Comparison of ENCODE assay signal across 10 cellular contexts in the genomic region with DNA sequence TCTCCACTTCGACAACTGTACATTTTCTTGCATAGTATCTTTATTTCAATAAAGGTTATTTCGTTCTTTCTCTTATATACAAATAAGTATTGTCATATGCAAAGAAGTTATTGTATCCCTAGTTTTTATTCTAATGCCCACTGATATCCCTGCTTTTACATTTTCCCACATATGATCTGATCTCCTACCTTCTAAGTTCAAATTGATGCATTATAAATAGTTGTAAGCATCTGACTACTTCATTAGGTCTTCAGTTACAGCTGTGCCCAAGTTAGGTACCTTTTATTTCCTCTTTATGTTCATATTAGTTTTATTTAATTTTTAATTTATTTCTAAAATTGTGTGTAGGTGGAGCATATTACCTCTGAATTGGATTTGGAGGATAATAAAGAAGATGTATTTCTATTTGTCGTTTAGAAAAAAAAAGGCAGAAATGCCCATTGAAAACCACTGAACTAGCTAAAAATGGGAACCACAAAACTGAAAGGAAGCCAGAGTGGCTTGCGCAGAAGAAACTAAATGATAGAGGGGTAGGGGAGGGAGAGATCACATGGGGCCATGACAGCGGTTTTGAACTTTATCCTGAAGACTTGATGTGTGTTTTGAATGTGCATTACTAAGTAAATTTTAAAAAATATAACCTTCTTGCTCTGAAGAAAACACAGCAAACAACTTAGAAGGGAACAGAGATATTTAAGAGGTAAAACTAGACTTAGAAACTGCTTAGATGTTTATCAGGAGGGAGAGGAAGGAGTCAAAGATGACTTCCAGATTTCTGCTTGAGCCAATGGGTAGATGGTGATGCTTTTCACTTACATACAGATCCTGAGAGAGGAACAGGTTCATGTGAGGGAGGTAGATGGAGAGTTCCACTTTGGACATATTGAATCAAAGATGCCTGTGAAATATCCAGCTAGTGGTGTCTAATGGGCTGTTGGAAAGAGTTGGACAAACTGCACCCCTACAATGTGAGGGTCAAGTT. TPM values are rescaled to one million over a fixed set of nuclear protein-coding genes. Genes with fewer than 3 reads are reported as not detected.
DNase-seq lines count a peak whose midpoint lies in the region; ATAC-seq and TF ChIP-seq lines count a peak whose summit lies in the region.
"Had no signal": no experiment of that assay in that cellular context is flagged by ENCODE, and none has a peak within 500 bp of the region (broad histone marks: within the 10 kb centered on the region; RNA-seq: fewer than 3 reads in every experiment).

No MANE protein-coding gene starts in this region.

- TF ChIP-seq POLR2A in NB4 (IDR thresholded peaks at IDR 0.05; ENCODE audit: extremely low read depth, insufficient read length), result no peak
- TF ChIP-seq POLR2A in sigmoid colon (IDR thresholded peaks at IDR 0.05), result no peak

- peaks cover 0 to 48% (median 6%) of the 10 kb centered on the region in 4 donors for H3K36me3 ChIP-seq in sigmoid colon
- H3K36me3 ChIP-seq: WERI-Rb-1 had no signal

- H3K27me3 ChIP-seq in sigmoid colon, result no peaks in the 10 kb centered on the region

- TF ChIP-seq CTCF in NB4 (IDR thresholded peaks at IDR 0.05; ENCODE audit: low read depth, low read length) (no peak), sigmoid colon (IDR thresholded peaks at IDR 0.05) (no peak)

- H3K4me3 Mint-ChIP-seq in activated naive CD4-positive, alpha-beta T cell treated with anti-CD3 and anti-CD28 coated beads for 36 hours, result no peak overlapping the region
- H3K4me3 Mint-ChIP-seq in activated naive CD8-positive, alpha-beta T cell treated with anti-CD3 and anti-CD28 coated beads, Interleukin-2, amount 10 ng/mL, durations not matched to agents 7 days and 5 days, result peak overlapping the region; percentile 66
- H3K4me3 Mint-ChIP-seq in stimulated activated naive B cell treated with anti-CD40 and anti-IgM and Interleukin-4, amounts not matched to agents 10 μg/mL and 1 μg/mL and 100 μg/mL, for 72 hours, result peak overlapping the region in 1 of 2 donors; percentile 41

- ATAC-seq in activated naive CD4-positive, alpha-beta T cell treated with anti-CD3 and anti-CD28 coated beads, Interleukin-2, amount 50 U/mL, for 72 hours, result no peak
- ATAC-seq in activated naive CD8-positive, alpha-beta T cell treated with anti-CD3 and anti-CD28 coated beads, Interleukin-2, amount 10 ng/mL, durations not matched to agents 7 days and 5 days (ENCODE audit: low read depth), result peak; percentile 45
- ATAC-seq in stimulated activated naive B cell treated with anti-CD40 and anti-IgM and Interleukin-4, amounts not matched to agents 10 μg/mL and 1 μg/mL and 100 μg/mL, for 72 hours (replicated peaks), result peak; percentile 51 to 83
- no peak for ATAC-seq in HG03469 (IDR thresholded peaks at IDR 0.05; ENCODE audit: unreplicated experiment)

- no peak overlapping the region for H3K27ac ChIP-seq in sigmoid colon
- H3K27ac ChIP-seq: WERI-Rb-1 had no signal

- no peaks in the 10 kb centered on the region for H3K9me3 Mint-ChIP-seq in activated naive CD4-positive, alpha-beta T cell treated with anti-CD3 and anti-CD28 coated beads for 36 hours
- no peaks in the 10 kb centered on the region for H3K9me3 Mint-ChIP-seq in activated naive CD4-positive, alpha-beta T cell treated with anti-CD3 and anti-CD28 coated beads, Interleukin-2, amount 50 U/mL, for 72 hours
- no peaks in the 10 kb centered on the region for H3K9me3 Mint-ChIP-seq in activated naive CD8-positive, alpha-beta T cell treated with anti-CD3 and anti-CD28 coated beads, Interleukin-2, amount 10 ng/mL, durations not matched to agents 7 days and 5 days
- peaks cover 0 to 8% of the 10 kb centered on the region in 2 donors for H3K9me3 Mint-ChIP-seq in stimulated activated naive B cell treated with anti-CD40 and anti-IgM and Interleukin-4, amounts not matched to agents 10 μg/mL and 1 μg/mL and 100 μg/mL, for 72 hours

- peaks cover 55% of the 10 kb centered on the region for H3K4me1 Mint-ChIP-seq in activated naive CD4-positive, alpha-beta T cell treated with anti-CD3 and anti-CD28 coated beads for 36 hours (ENCODE audit: low read depth)
- H3K4me1 Mint-ChIP-seq in activated naive CD8-positive, alpha-beta T cell treated with anti-CD3 and anti-CD28 coated beads, Interleukin-2, amount 10 ng/mL, durations not matched to agents 7 days and 5 days, result peaks cover 56% of the 10 kb centered on the region
- H3K4me1 Mint-ChIP-seq in stimulated activated naive B cell treated with anti-CD40 and anti-IgM and Interleukin-4, amounts not matched to agents 10 μg/mL and 1 μg/mL and 100 μg/mL, for 72 hours, result peaks cover 18 to 48% of the 10 kb centered on the region in 2 donors

- H3K36me3 Mint-ChIP-seq in activated naive CD4-positive, alpha-beta T cell treated with anti-CD3 and anti-CD28 coated beads for 36 hours (ENCODE audit: low read depth), result peaks cover 57% of the 10 kb centered on the region
- peaks cover 28 to 52% of the 10 kb centered on the region in 2 donors for H3K36me3 Mint-ChIP-seq in activated naive CD4-positive, alpha-beta T cell treated with anti-CD3 and anti-CD28 coated beads, Interleukin-2, amount 50 U/mL, for 72 hours
- H3K36me3 Mint-ChIP-seq in activated naive CD8-positive, alpha-beta T cell treated with anti-CD3 and anti-CD28 coated beads, Interleukin-2, amount 10 ng/mL, durations not matched to agents 7 days and 5 days, result peaks cover 59% of the 10 kb centered on the region
- H3K36me3 Mint-ChIP-seq in stimulated activated naive B cell treated with anti-CD40 and anti-IgM and Interleukin-4, amounts not matched to agents 10 μg/mL and 1 μg/mL and 100 μg/mL, for 72 hours, result peaks cover 40 to 60% of the 10 kb centered on the region in 2 donors

- 60 to 84% methylated on average over 5 of the region's 5 CpGs for WGBS in sigmoid colon, 2 donors

- no peak overlapping the region for H3K4me3 ChIP-seq in NB4 (ENCODE audit: low read depth, low read length)
- H3K4me3 ChIP-seq in sigmoid colon, result no peak overlapping the region

- intact Hi-C loops in activated naive CD4-positive, alpha-beta T cell treated with anti-CD3 and anti-CD28 coated beads for 36 hours (cut with micrococcal nuclease), result loop anchor here (1.0 to 2.0 kb wide), 2 partner anchors 10 to 30 kb away; no protein-coding TSS in a partner anchor
- intact Hi-C loops in sigmoid colon (cut with DNase I), result no loop called here

- H3K4me1 ChIP-seq in sigmoid colon, result no peaks in the 10 kb centered on the region

- CTCF ChIA-PET in activated naive CD4-positive, alpha-beta T cell treated with anti-CD3 and anti-CD28 coated beads for 36 hours (lab: Charles Lee), result interaction anchor here (0.6 to 1.4 kb wide), 2 partner anchors 28 to 189 kb away, joined by 3 to 6 read pairs; no protein-coding TSS in a partner anchor

- no peaks in the 10 kb centered on the region for H3K27me3 Mint-ChIP-seq in activated naive CD4-positive, alpha-beta T cell treated with anti-CD3 and anti-CD28 coated beads for 36 hours (ENCODE audit: low read depth)
- no peaks in the 10 kb centered on the region for H3K27me3 Mint-ChIP-seq in activated naive CD8-positive, alpha-beta T cell treated with anti-CD3 and anti-CD28 coated beads, Interleukin-2, amount 10 ng/mL, durations not matched to agents 7 days and 5 days
- H3K27me3 Mint-ChIP-seq in stimulated activated naive B cell treated with anti-CD40 and anti-IgM and Interleukin-4, amounts not matched to agents 10 μg/mL and 1 μg/mL and 100 μg/mL, for 72 hours, result no peaks in the 10 kb centered on the region

- DNase-seq in activated naive CD4-positive, alpha-beta T cell treated with anti-CD3 and anti-CD28 coated beads for 36 hours, result peak; percentile 33
- no peak for DNase-seq in activated naive CD4-positive, alpha-beta T cell treated with anti-CD3 and anti-CD28 coated beads, Interleukin-2, amount 50 U/mL, for 72 hours (ENCODE audit: low spot score in 2 of 2)
- DNase-seq in NB4 (ENCODE audit: low read depth) (peak; percentile 69), sigmoid colon (no peak)
- DNase-seq in activated naive CD8-positive, alpha-beta T cell treated with anti-CD3 and anti-CD28 coated beads, Interleukin-2, amount 10 ng/mL, durations not matched to agents 7 days and 5 days, result no peak
- DNase-seq in stimulated activated naive B cell treated with anti-CD40 and anti-IgM and Interleukin-4, amounts not matched to agents 10 μg/mL and 1 μg/mL and 100 μg/mL, for 72 hours, result no peak
- DNase-seq in stimulated activated CD4-positive, alpha-beta T cell treated with anti-CD3 and anti-CD28 coated beads, Interleukin-1b, Interleukin-23, amount 100 ng/mL, for 48 hours, result no peak
- DNase-seq: anterior cingulate cortex, WERI-Rb-1 had no signal

- POLR2A ChIA-PET in activated naive CD8-positive, alpha-beta T cell treated with anti-CD3 and anti-CD28 coated beads, Interleukin-2, amount 10 ng/mL, durations not matched to agents 7 days and 5 days (lab: Charles Lee), result interaction anchor here (1.2 to 1.7 kb wide), 3 partner anchors 43 to 159 kb away, joined by 3 to 5 read pairs (median 5); no protein-coding TSS in a partner anchor

- TF ChIP-seq EP300 in sigmoid colon (IDR thresholded peaks at IDR 0.05), result no peak

- H3K9me3 ChIP-seq in sigmoid colon, result no peaks in the 10 kb centered on the region

- peak overlapping the region; percentile 59 for H3K27ac Mint-ChIP-seq in activated naive CD4-positive, alpha-beta T cell treated with anti-CD3 and anti-CD28 coated beads for 36 hours
- peak overlapping the region in 1 of 2 donors; percentile 17 for H3K27ac Mint-ChIP-seq in activated naive CD4-positive, alpha-beta T cell treated with anti-CD3 and anti-CD28 coated beads, Interleukin-2, amount 50 U/mL, for 72 hours
- peak overlapping the region; percentile 78 for H3K27ac Mint-ChIP-seq in activated naive CD8-positive, alpha-beta T cell treated with anti-CD3 and anti-CD28 coated beads, Interleukin-2, amount 10 ng/mL, durations not matched to agents 7 days and 5 days
- peak overlapping the region; percentile 69 for H3K27ac Mint-ChIP-seq in stimulated activated naive B cell treated with anti-CD40 and anti-IgM and Interleukin-4, amounts not matched to agents 10 μg/mL and 1 μg/mL and 100 μg/mL, for 72 hours

RNA-seq across cellular contexts. Expression of gene ZC3HAV1L, which starts 9.3 kb away (rescaled TPM):
- total RNA-seq in activated naive CD4-positive, alpha-beta T cell treated with anti-CD3 and anti-CD28 coated beads for 36 hours, result 1 to 10 TPM; 4.5 to 5.1 TPM
- total RNA-seq in activated naive CD4-positive, alpha-beta T cell treated with anti-CD3 and anti-CD28 coated beads, Interleukin-2, amount 50 U/mL, for 72 hours, result 10 to 100 TPM in 1 of 2 donors, 1 to 10 TPM in 1; 2.0 to 22.6 TPM
- 10 to 100 TPM; 15.6 to 17.4 TPM for total RNA-seq in activated naive CD8-positive, alpha-beta T cell treated with anti-CD3 and anti-CD28 coated beads, Interleukin-2, amount 10 ng/mL, durations not matched to agents 7 days and 5 days
- 10 to 100 TPM; 11.8 to 27.7 (median 17.0) TPM for total RNA-seq in sigmoid colon
- polyA plus RNA-seq in sigmoid colon, result 1 to 10 TPM in 1 of 3 donors, under 1 TPM in 1, not detected in 1; 0.92 to 1.9 TPM

Comparison
In these comparisons a context has a peak if more than half of its experiments do, and no peak if none do; other contexts are left out.
1. DNase-seq: peak in activated naive CD4-positive, alpha-beta T cell treated with anti-CD3 and anti-CD28 coated beads for 36 hours (single experiment) and NB4 (single experiment); none in activated naive CD4-positive, alpha-beta T cell treated with anti-CD3 and anti-CD28 coated beads, Interleukin-2, amount 50 U/mL, for 72 hours (0 of 2), activated naive CD8-positive, alpha-beta T cell treated with anti-CD3 and anti-CD28 coated beads, Interleukin-2, amount 10 ng/mL, durations not matched to agents 7 days and 5 days (single experiment), stimulated activated naive B cell treated with anti-CD40 and anti-IgM and Interleukin-4, amounts not matched to agents 10 μg/mL and 1 μg/mL and 100 μg/mL, for 72 hours (single experiment), stimulated activated CD4-positive, alpha-beta T cell treated with anti-CD3 and anti-CD28 coated beads, Interleukin-1b, Interleukin-23, amount 100 ng/mL, for 48 hours (single experiment) and sigmoid colon (single experiment).
2. ATAC-seq: peak in activated naive CD8-positive, alpha-beta T cell treated with anti-CD3 and anti-CD28 coated beads, Interleukin-2, amount 10 ng/mL, durations not matched to agents 7 days and 5 days (single experiment) and stimulated activated naive B cell treated with anti-CD40 and anti-IgM and Interleukin-4, amounts not matched to agents 10 μg/mL and 1 μg/mL and 100 μg/mL, for 72 hours (2 of 2); none in activated naive CD4-positive, alpha-beta T cell treated with anti-CD3 and anti-CD28 coated beads, Interleukin-2, amount 50 U/mL, for 72 hours (0 of 2) and HG03469 (single experiment).